12 cellular contexts compared by ENCODE assay signal in the genomic region with DNA sequence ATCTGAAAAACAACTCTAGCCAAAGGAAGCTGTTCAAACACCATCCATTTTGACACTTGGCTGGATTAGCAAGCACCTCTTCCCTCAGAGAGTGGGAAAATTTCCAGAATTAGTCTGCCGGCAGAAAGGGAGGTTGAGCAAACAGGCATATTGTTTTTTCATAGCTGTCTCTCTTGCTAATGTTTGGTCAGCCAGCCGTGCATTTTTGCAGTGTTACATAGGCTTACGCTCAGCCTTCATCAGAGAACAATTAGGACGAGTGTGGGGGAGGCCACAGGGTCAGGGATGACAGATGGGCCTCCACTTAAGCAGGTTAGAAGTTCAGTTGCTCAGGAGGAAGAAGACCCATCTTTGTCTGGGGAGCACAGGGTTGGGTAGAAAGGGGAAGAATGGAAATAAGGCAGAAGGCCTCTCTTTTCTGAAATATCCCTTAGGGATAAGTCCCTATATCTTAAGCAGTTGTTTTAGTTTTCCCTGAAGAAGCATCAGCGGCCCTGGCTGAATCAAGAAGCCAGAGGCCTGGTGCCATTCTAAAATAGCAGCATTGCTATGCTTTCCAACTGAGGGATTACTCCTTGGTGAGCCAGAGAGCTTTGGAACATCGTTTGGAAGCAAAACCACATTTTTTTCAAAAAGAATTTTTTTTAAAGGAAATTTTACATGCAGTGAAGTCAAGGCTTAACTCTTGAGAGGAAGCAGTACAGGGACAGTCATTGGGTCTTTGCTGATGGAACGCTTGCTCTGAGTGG.
DNase-seq lines count a peak whose midpoint lies in the region; ATAC-seq and TF ChIP-seq lines count a peak whose summit lies in the region.
"Had no signal": no experiment of that assay in that cellular context is flagged by ENCODE, and none has a peak within 500 bp of the region (broad histone marks: within the 10 kb centered on the region; RNA-seq: fewer than 3 reads in every experiment).

No MANE protein-coding gene starts in this region.

- DNase-seq in GM03348 (ENCODE audit: low spot score) = peak; percentile 81
- DNase-seq in PC-3 = peak; percentile 55
- DNase-seq in fibroblast of pulmonary artery (ENCODE audit: low read depth) = peak; percentile 85
- no peak for DNase-seq in sigmoid colon
- DNase-seq in mesendoderm = no peak
- DNase-seq in stimulated activated CD4-positive, alpha-beta T cell treated with anti-CD3 and anti-CD28 coated beads, Interleukin-4, amount 100 ng/mL, for 4 hours = no peak
- DNase-seq: effector memory CD8-positive, alpha-beta T cell; stimulated activated naive CD4-positive, alpha-beta T cell treated with Interleukin-2 at 50 U/mL for 16 hours had no signal

- H3K79me1 ChIP-seq in mesendoderm (ENCODE audit: low read length) = no peaks in the 10 kb centered on the region

- CTCF ChIA-PET in PC-3 (lab: Charles Lee) = no interaction called here

- no peak overlapping the region for H2BK120ac ChIP-seq in mesendoderm (ENCODE audit: low read depth, low read length)

- H3K27ac ChIP-seq in PC-3 (ENCODE audit: low read length) (peak overlapping the region; percentile 74), sigmoid colon (peak overlapping the region; percentile 62 to 73 (median 68)), mesendoderm (ENCODE audit: low read depth, low read length) (no peak overlapping the region)
- H3K27ac ChIP-seq: neutrophil had no signal

- H2AK5ac ChIP-seq in mesendoderm (ENCODE audit: low read length) = no peak overlapping the region

- H3K9me3 ChIP-seq in PC-3 (ENCODE audit: low read length) = no peaks in the 10 kb centered on the region
- H3K9me3 ChIP-seq in sigmoid colon = no peaks in the 10 kb centered on the region
- H3K9me3 ChIP-seq: neutrophil had no signal

- TF ChIP-seq CTCF in PC-3 (conservative IDR thresholded peaks at IDR 0.05; ENCODE audit: low read depth, low read length) (no peak), fibroblast of pulmonary artery (IDR thresholded peaks at IDR 0.05; ENCODE audit: low read length, missing control alignments) (no peak), sigmoid colon (IDR thresholded peaks at IDR 0.05) (no peak)

- no peaks in the 10 kb centered on the region for H3K79me2 ChIP-seq in PC-3 (ENCODE audit: low read length)
- no peaks in the 10 kb centered on the region for H3K79me2 ChIP-seq in mesendoderm (ENCODE audit: control insufficient read depth, insufficient read depth, low read length)

- TF ChIP-seq POLR2A in sigmoid colon (IDR thresholded peaks at IDR 0.05) = no peak

- H2BK15ac ChIP-seq in mesendoderm (replicated peaks; ENCODE audit: low read depth) = no peak overlapping the region

- no peak overlapping the region for H4K5ac ChIP-seq in mesendoderm (ENCODE audit: low read length)

- H3K9ac ChIP-seq in PC-3 (ENCODE audit: low read length) (no peak overlapping the region), mesendoderm (ENCODE audit: low read length) (no peak overlapping the region)

- no peak overlapping the region for H2BK5ac ChIP-seq in mesendoderm (ENCODE audit: low read length)

- no peaks in the 10 kb centered on the region for H3F3A ChIP-seq in PC-3 (ENCODE audit: low read length, unreplicated experiment)

- H3K36me3 ChIP-seq in PC-3 (ENCODE audit: low read depth, low read length) (no peaks in the 10 kb centered on the region), sigmoid colon (no peaks in the 10 kb centered on the region), mesendoderm (ENCODE audit: control insufficient read depth, insufficient read depth, low read length) (no peaks in the 10 kb centered on the region)
- H3K36me3 ChIP-seq: neutrophil had no signal

- H3K23ac ChIP-seq in mesendoderm (ENCODE audit: low read length) = no peak overlapping the region

- H3K4me1 ChIP-seq in PC-3 (ENCODE audit: insufficient read depth, low read length) = peaks cover 20% of the 10 kb centered on the region
- H3K4me1 ChIP-seq in sigmoid colon = peaks cover 0 to 28% (median 20%) of the 10 kb centered on the region in 4 donors
- H3K4me1 ChIP-seq in mesendoderm (ENCODE audit: control insufficient read depth, low read depth, low read length) = peaks cover 9% of the 10 kb centered on the region

- H3K4ac ChIP-seq in mesendoderm (ENCODE audit: low read depth, low read length) = no peak overlapping the region

- intact Hi-C loops in PC-3 (cut with micrococcal nuclease) = no loop called here
- intact Hi-C loops in sigmoid colon (cut with DNase I) = no loop called here

- peak overlapping the region; percentile 38; the same call in 1 of the 2 replicates for H2AFZ ChIP-seq in PC-3 (ENCODE audit: low read length)

- ATAC-seq in PC-3 (peak; percentile 56), HG02798 (IDR thresholded peaks at IDR 0.05; ENCODE audit: poor library complexity, unreplicated experiment) (no peak), GM21526 (IDR thresholded peaks at IDR 0.05; ENCODE audit: low FRiP score, unreplicated experiment) (no peak)
- ATAC-seq: effector memory CD8-positive, alpha-beta T cell; Panc1 had no signal

- H3K4me2 ChIP-seq in PC-3 (ENCODE audit: low read length) (peak overlapping the region; percentile 38; the same call in 1 of the 2 replicates), mesendoderm (ENCODE audit: low read length) (no peak overlapping the region)

- POLR2A ChIA-PET in PC-3 (lab: Charles Lee; ENCODE audit: unreplicated experiment) = no interaction called here

- H3K27me3 ChIP-seq in PC-3 (ENCODE audit: low read length) = no peaks in the 10 kb centered on the region
- H3K27me3 ChIP-seq in sigmoid colon = no peaks in the 10 kb centered on the region
- no peaks in the 10 kb centered on the region for H3K27me3 ChIP-seq in mesendoderm (ENCODE audit: insufficient read depth, low read length, poor library complexity)

- no peak for TF ChIP-seq EP300 in sigmoid colon (IDR thresholded peaks at IDR 0.05)

- BruUV-seq in PC-3 (replicated peaks; lab: Mats Ljungman, UMichigan) = no TSS peak

- 73 to 80% methylated on average over 7 of the region's 7 CpGs for WGBS in sigmoid colon, 2 donors
- no CpG with 5 or more reads among the region's 7 CpGs for WGBS in mesendoderm (ENCODE audit: extremely low coverage, insufficient coverage, low lambda C conversion rate)

- H4K20me1 ChIP-seq in PC-3 (ENCODE audit: low read length) = no peaks in the 10 kb centered on the region

- H3K56ac ChIP-seq in mesendoderm (ENCODE audit: low read length) = no peak overlapping the region

- H3K4me3 ChIP-seq in PC-3 (ENCODE audit: low read length) = no peak overlapping the region
- H3K4me3 ChIP-seq in fibroblast of pulmonary artery (replicated peaks; ENCODE audit: low read depth, low read length) = no peak overlapping the region
- H3K4me3 ChIP-seq in sigmoid colon = no peak overlapping the region
- no peak overlapping the region for H3K4me3 ChIP-seq in mesendoderm (ENCODE audit: low read length)

- H3K9me2 ChIP-seq in PC-3 (replicated peaks; ENCODE audit: low read length) = no peaks in the 10 kb centered on the region

- no peak overlapping the region for H3K18ac ChIP-seq in mesendoderm (ENCODE audit: low read length)

- H4K8ac ChIP-seq in mesendoderm (ENCODE audit: low read depth, low read length) = no peak overlapping the region

Comparison
In these comparisons a context has a peak if more than half of its experiments do, and no peak if none do; other contexts are left out.
1. DNase-seq: peak in GM03348 (single experiment), PC-3 (single experiment) and fibroblast of pulmonary artery (single experiment); none in sigmoid colon (single experiment), mesendoderm (single experiment) and stimulated activated CD4-positive, alpha-beta T cell treated with anti-CD3 and anti-CD28 coated beads, Interleukin-4, amount 100 ng/mL, for 4 hours (0 of 2).